ENCODE assay signal across 8 cellular contexts in genomic region chr6:31971279-31971992, GRCh38.
DNase-seq lines count a peak whose midpoint lies in the region; ATAC-seq and TF ChIP-seq lines count a peak whose summit lies in the region.

No MANE protein-coding gene starts in this region.

- H3K27ac ChIP-seq in SK-N-MC = peak overlapping the region; percentile 89
- H3K27ac ChIP-seq in parathyroid adenoma = peak overlapping the region; percentile 95

- H3K4me3 ChIP-seq in SK-N-MC = peak overlapping the region; percentile 89
- peak overlapping the region; percentile 93 for H3K4me3 ChIP-seq in fibroblast of mammary gland (ENCODE audit: control insufficient read depth, low read depth, low read length)
- H3K4me3 ChIP-seq in parathyroid adenoma (ENCODE audit: low read depth, low read length) = peak overlapping the region; percentile 92

- peak overlapping the region; percentile 93 for H2AFZ ChIP-seq in parathyroid adenoma

- H3K9me3 ChIP-seq in SK-N-MC (ENCODE audit: low read depth, low read length) = no peaks in the 10 kb centered on the region
- H3K9me3 ChIP-seq in parathyroid adenoma (ENCODE audit: control insufficient read depth, low read length) = no peaks in the 10 kb centered on the region

- no peak for DNase-seq in SK-N-MC (ENCODE audit: low read depth, low spot score)
- no peak for DNase-seq in fibroblast of mammary gland (ENCODE audit: low read depth)
- DNase-seq in OCI-M1 (lab: John Stamatoyannopoulos, UW) = no peak
- DNase-seq in NCI-H1105 (lab: John Stamatoyannopoulos, UW) = no peak

- H3K4me2 ChIP-seq in parathyroid adenoma (ENCODE audit: low read length) = peak overlapping the region; percentile 87

- peaks cover 14% of the 10 kb centered on the region for H3K79me2 ChIP-seq in parathyroid adenoma

- H3K4me1 ChIP-seq in parathyroid adenoma = peaks cover 15% of the 10 kb centered on the region

- peak; percentile 2 for ATAC-seq in GM19395 (IDR thresholded peaks at IDR 0.05; ENCODE audit: unreplicated experiment)
- ATAC-seq in GM21390 (IDR thresholded peaks at IDR 0.05; ENCODE audit: unreplicated experiment) = no peak
- no peak for ATAC-seq in HG02852 (IDR thresholded peaks at IDR 0.05; ENCODE audit: unreplicated experiment)

- TF ChIP-seq CTCF in fibroblast of mammary gland (conservative IDR thresholded peaks at IDR 0.05; ENCODE audit: control insufficient read depth, insufficient read depth, low read depth, low read length) = no peak
- no peak for TF ChIP-seq CTCF in parathyroid adenoma (IDR thresholded peaks at IDR 0.05)

- H3K36me3 ChIP-seq in SK-N-MC (ENCODE audit: insufficient read depth, low read length) (peaks cover 35% of the 10 kb centered on the region; the same call in 1 of the 2 replicates), parathyroid adenoma (ENCODE audit: control insufficient read depth, insufficient read depth, low read length) (no peaks in the 10 kb centered on the region)

- no peaks in the 10 kb centered on the region for H3K27me3 ChIP-seq in parathyroid adenoma (ENCODE audit: control insufficient read depth, insufficient read depth, low read length)

- H3K9ac ChIP-seq in SK-N-MC (ENCODE audit: insufficient read length) (peak overlapping the region; percentile 89), parathyroid adenoma (peak overlapping the region; percentile 69)
